Comparison of ENCODE assay signal across 27 cellular contexts in the genomic region with DNA sequence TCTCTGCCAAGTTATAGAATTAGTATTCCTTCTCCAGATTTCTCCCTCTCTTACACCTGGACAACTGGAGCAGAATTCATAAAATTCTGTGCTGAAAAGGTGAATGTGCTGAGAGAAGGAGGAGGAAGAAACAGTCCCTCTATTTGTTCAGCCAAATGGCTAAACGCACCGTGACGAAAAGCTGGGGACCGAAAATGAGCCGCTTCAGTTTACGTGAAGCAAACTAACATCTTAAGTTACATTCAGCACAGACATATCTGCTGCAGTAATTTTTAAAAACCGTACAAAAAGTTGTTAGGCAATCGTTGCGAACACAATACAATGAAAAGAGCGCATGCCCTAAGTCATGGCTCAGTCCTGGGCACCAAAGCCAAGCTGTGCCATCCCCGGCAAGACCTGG. TPM values are rescaled to one million over a fixed set of nuclear protein-coding genes. Genes with fewer than 3 reads are reported as not detected.
"Had no signal": no experiment of that assay in that cellular context is flagged by ENCODE, and none has a peak within 500 bp of the region (broad histone marks: within the 10 kb centered on the region; RNA-seq: fewer than 3 reads in every experiment).

No MANE protein-coding gene starts in this region.

- H3K4me1 ChIP-seq: ascending aorta, body of pancreas had no signal

- H3K4me3 Mint-ChIP-seq: activated CD8-positive, alpha-beta T cell treated with anti-CD3 and anti-CD28 coated beads, Interleukin-2, amount 10 ng/mL, durations not matched to agents 7 days and 5 days; activated naive CD8-positive, alpha-beta T cell treated with anti-CD3 and anti-CD28 coated beads, Interleukin-2, amount 50 U/mL, for 24 hours had no signal

- H3K27ac ChIP-seq: ascending aorta, body of pancreas had no signal

- H3K36me3 ChIP-seq: ascending aorta had no signal

- H3K27ac Mint-ChIP-seq: activated CD8-positive, alpha-beta T cell treated with anti-CD3 and anti-CD28 coated beads, Interleukin-2, amount 10 ng/mL, durations not matched to agents 7 days and 5 days; activated naive CD4-positive, alpha-beta T cell treated with anti-CD3 and anti-CD28 coated beads, Interleukin-2, amount 50 U/mL, for 72 hours; activated naive CD8-positive, alpha-beta T cell treated with anti-CD3 and anti-CD28 coated beads, Interleukin-2, amount 50 U/mL, for 24 hours had no signal

- ATAC-seq: activated CD8-positive, alpha-beta T cell treated with anti-CD3 and anti-CD28 coated beads, Interleukin-2, amount 10 ng/mL, durations not matched to agents 7 days and 5 days; activated naive CD4-positive, alpha-beta T cell treated with anti-CD3 and anti-CD28 coated beads, Interleukin-2, amount 50 U/mL, for 72 hours; activated naive CD8-positive, alpha-beta T cell treated with anti-CD3 and anti-CD28 coated beads, Interleukin-2, amount 50 U/mL, for 24 hours; body of pancreas; T-helper 17 cell had no signal

- H3K4me3 ChIP-seq: ascending aorta, body of pancreas had no signal

- DNase-seq: activated CD4-positive, alpha-beta T cell treated with anti-CD3 and anti-CD28 coated beads for 48 hours; activated CD4-positive, alpha-beta T cell treated with anti-CD3 and anti-CD28 coated beads, Interleukin-2, amount 50 U/mL, for 4 hours; activated CD4-positive, CD25-positive, alpha-beta regulatory T cell treated with anti-CD3 and anti-CD28 coated beads, Interleukin-2, amount 50 U/mL, for 72 hours; activated CD8-positive, alpha-beta memory T cell treated with anti-CD3 and anti-CD28 coated beads, Interleukin-2, amount 50 U/mL, for 48 hours; activated CD8-positive, alpha-beta T cell treated with anti-CD3 and anti-CD28 coated beads, Interleukin-2, amount 10 ng/mL, durations not matched to agents 7 days and 5 days; activated naive CD8-positive, alpha-beta T cell treated with anti-CD3 and anti-CD28 coated beads, Interleukin-2, amount 50 U/mL, for 24 hours; activated T-cell treated with anti-CD3 and anti-CD28 coated beads, Interleukin-2, amount 50 U/mL, for 1 hour; amniotic stem cell; body of pancreas; central memory CD4-positive, alpha-beta T cell; NCI-H1092; NCI-H1417 treated with DMSO at 0.1 percent for 48 hours; NCI-H1694; NCI-H2029; NCI-H345; NCI-H510A; NCI-H69; PC-3; SHP77 treated with DMSO at 0.1 percent for 48 hours; T-helper 17 cell; T-helper 9 cell had no signal

- H3K27me3 ChIP-seq: ascending aorta had no signal

- H3K9me3 Mint-ChIP-seq: activated naive CD4-positive, alpha-beta T cell treated with anti-CD3 and anti-CD28 coated beads, Interleukin-2, amount 50 U/mL, for 72 hours; activated naive CD8-positive, alpha-beta T cell treated with anti-CD3 and anti-CD28 coated beads, Interleukin-2, amount 50 U/mL, for 24 hours; WTC11 had no signal

- H3K36me3 Mint-ChIP-seq: activated naive CD4-positive, alpha-beta T cell treated with anti-CD3 and anti-CD28 coated beads, Interleukin-2, amount 50 U/mL, for 72 hours; WTC11 had no signal

- H3K9me3 ChIP-seq: ascending aorta, body of pancreas had no signal

RNA-seq across cellular contexts. Expression of a gene that starts 46.5 kb away (rescaled TPM):
- total RNA-seq: activated CD8-positive, alpha-beta T cell treated with anti-CD3 and anti-CD28 coated beads, Interleukin-2, amount 10 ng/mL, durations not matched to agents 7 days and 5 days; activated naive CD4-positive, alpha-beta T cell treated with anti-CD3 and anti-CD28 coated beads, Interleukin-2, amount 50 U/mL, for 72 hours; ascending aorta; body of pancreas; bronchial epithelial cell; LHCN-M2; M059J; PC-3; T-helper 17 cell; WTC11 had no signal

RNA-seq across cellular contexts. Expression of a gene that starts 53.0 kb away (rescaled TPM):
- total RNA-seq: ascending aorta, M059J had no signal
